21 cellular contexts compared by ENCODE assay signal in genomic region chr1:77929806-77930205, GRCh38. TPM values are rescaled to one million over a fixed set of nuclear protein-coding genes. Genes with fewer than 3 reads are reported as not detected.
DNase-seq lines count a peak whose midpoint lies in the region; ATAC-seq, FAIRE-seq and TF ChIP-seq lines count a peak whose summit lies in the region.
"Had no signal": no experiment of that assay in that cellular context is flagged by ENCODE, and none has a peak within 500 bp of the region (broad histone marks: within the 10 kb centered on the region; RNA-seq: fewer than 3 reads in every experiment).

No MANE protein-coding gene starts in this region.

- TF ChIP-seq POLR2A in GM12891 (IDR thresholded peaks at IDR 0.05; ENCODE audit: low read depth, low read length) (no peak), gastrocnemius medialis (IDR thresholded peaks at IDR 0.05) (no peak)

- FAIRE-seq in GM12891 (lab: Jason Lieb, UNC): peak; percentile 73
- no peak for FAIRE-seq in urothelium cell line (lab: Jason Lieb, UNC)
- FAIRE-seq: A204.1 had no signal

- ATAC-seq in gastrocnemius medialis: no peak
- no peak for ATAC-seq in HG02759 (IDR thresholded peaks at IDR 0.05; ENCODE audit: unreplicated experiment)
- ATAC-seq: GM23338, Panc1 had no signal

- DNase-seq in GM12891 (ENCODE audit: insufficient read length, low spot score) (no peak), LHCN-M2 (ENCODE audit: low read depth) (peak; percentile 31), dermis blood vessel endothelial cell (peak; percentile 34), gastrocnemius medialis (no peak), urothelium cell line (ENCODE audit: low spot score) (no peak), H4 (ENCODE audit: low spot score) (no peak)
- DNase-seq: DMS53, GF-D8, KBM-7, NCI-H1092 treated with DMSO at 0.1 percent for 48 hours, NCI-H146, NCI-H2029, NCI-H226, NCI-H510A treated with DMSO at 0.1 percent for 48 hours, NCI-H748 treated with DMSO at 0.1 percent for 48 hours, SIG-M5, SK-N-SH had no signal

- intact Hi-C loops in gastrocnemius medialis (cut with DNase I; ENCODE audit: low total_unique reads): no loop called here

- H3K27me3 ChIP-seq in gastrocnemius medialis: no peaks in the 10 kb centered on the region

- H3K36me3 ChIP-seq in gastrocnemius medialis: peaks cover 0 to 97% of the 10 kb centered on the region in 2 donors

- no peaks in the 10 kb centered on the region for H3K4me1 ChIP-seq in gastrocnemius medialis

- H3K4me3 ChIP-seq in gastrocnemius medialis: no peak overlapping the region
- H3K4me3 ChIP-seq: GM23338 had no signal

- no peaks in the 10 kb centered on the region for H3K9me3 ChIP-seq in gastrocnemius medialis
- H3K9me3 ChIP-seq: SK-N-SH had no signal

- no peak for TF ChIP-seq CTCF in gastrocnemius medialis (IDR thresholded peaks at IDR 0.05 in 4 of 5, conservative IDR thresholded peaks at IDR 0.05 in 1 of 5)

- in situ Hi-C loops in gastrocnemius medialis (cut with MboI; ENCODE audit: low sequenced_read_pairs in 4 of 4): no loop called here

- H3K27ac ChIP-seq in gastrocnemius medialis: peak overlapping the region; percentile 67 to 78 (median 70)

TF ChIP-seq in GM12891, 5 proteins besides CTCF, POLR2A, EP300 and RAD21:
- TF ChIP-seq TAF1 (IDR thresholded peaks at IDR 0.05; ENCODE audit: low read depth, low read length) (no peak), POU2F2 (IDR thresholded peaks at IDR 0.05; ENCODE audit: low read depth, low read length) (no peak)

RNA-seq across cellular contexts. Expression of gene NEXN, which starts 41.4 kb away (rescaled TPM):
- 5.6 TPM for polyA plus RNA-seq in GM12891 (2012; ENCODE audit: low read depth, missing spikeins)
- total RNA-seq in LHCN-M2 (2014; rRNA removed): 17.1 and 29.7 TPM in 2 replicates
- polyA plus RNA-seq in LHCN-M2 (2012): 60.8 TPM
- 3.1 and 5.8 TPM in 2 replicates for total RNA-seq in dermis blood vessel endothelial cell
- 100 to 1,000 TPM; 105 to 297 (median 200) TPM for total RNA-seq in gastrocnemius medialis
- total RNA-seq in H4 (2014; rRNA removed; shearing (Covaris generic)): 1.6 and 2.4 TPM in 2 replicates

RNA-seq across cellular contexts. Expression of gene FUBP1, which starts 49.1 kb away (rescaled TPM):
- polyA plus RNA-seq in GM12891 (2012; ENCODE audit: low read depth, missing spikeins): 120 TPM
- 92.9 and 105 TPM in 2 replicates for total RNA-seq in LHCN-M2 (2014; rRNA removed)
- polyA plus RNA-seq in LHCN-M2 (2012): 55.3 TPM
- 106 and 151 TPM in 2 replicates for total RNA-seq in dermis blood vessel endothelial cell
- 10 to 100 TPM; 25.6 to 64.3 (median 47.8) TPM for total RNA-seq in gastrocnemius medialis
- total RNA-seq in H4 (2014; rRNA removed; shearing (Covaris generic)): 88.2 and 98.9 TPM in 2 replicates

Comparison
In these comparisons a context has a peak if more than half of its experiments do, and no peak if none do; other contexts are left out.
1. DNase-seq: peak in LHCN-M2 (single experiment) and dermis blood vessel endothelial cell (single experiment); none in GM12891 (single experiment), gastrocnemius medialis (0 of 2), urothelium cell line (single experiment) and H4 (single experiment).